Comparison of ENCODE assay signal across 1 cellular context in the genomic region with DNA sequence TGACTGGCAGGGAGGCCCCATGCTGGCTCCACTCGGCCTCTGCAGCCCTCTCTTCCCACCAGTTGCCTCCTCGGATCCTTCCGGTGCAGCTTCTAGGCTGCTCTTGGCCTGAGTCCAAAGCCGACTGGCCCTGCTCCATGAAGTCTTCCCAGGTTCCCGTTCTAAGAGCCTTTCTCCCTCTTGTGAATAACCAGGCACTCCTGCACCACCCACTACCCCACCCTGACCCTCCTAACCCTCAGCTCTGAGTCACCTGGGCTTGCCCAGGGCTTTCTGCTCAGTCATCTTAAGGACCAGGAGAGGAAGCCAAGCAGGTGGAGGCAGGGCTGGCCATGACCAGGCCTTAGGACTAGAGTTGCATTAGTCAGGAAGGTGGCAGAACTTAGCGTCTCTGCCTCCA.
TF ChIP-seq lines count a peak whose summit lies in the region.

No MANE protein-coding gene starts in this region.

TF ChIP-seq in K562, 482 proteins besides CTCF, POLR2A, EP300 and RAD21 (continues in another document):
- TF ChIP-seq ZNF717 (CRISPR knock-in tag; IDR thresholded peaks at IDR 0.05) (no peak), SMARCE1 (IDR thresholded peaks at IDR 0.05) (peak; percentile 61), ZC3H11A (IDR thresholded peaks at IDR 0.05; ENCODE audit: low read depth, low read length) (no peak), SAFB2 (IDR thresholded peaks at IDR 0.05; ENCODE audit: borderline replicate concordance, low read depth, low read length, severe bottlenecking) (no peak), KAT8 (IDR thresholded peaks at IDR 0.05; ENCODE audit: low read depth) (no peak), ZNF184 (CRISPR knock-in tag; IDR thresholded peaks at IDR 0.05) (no peak), NBN (IDR thresholded peaks at IDR 0.05; ENCODE audit: low read depth) (no peak), ZNF507 (tag; conservative IDR thresholded peaks at IDR 0.05) (no peak), TOE1 (IDR thresholded peaks at IDR 0.05; ENCODE audit: borderline replicate concordance) (no peak), TOE1 (CRISPR knock-in tag; IDR thresholded peaks at IDR 0.05; ENCODE audit: borderline replicate concordance, low read depth) (no peak), KLF6 (CRISPR knock-in tag; IDR thresholded peaks at IDR 0.05; ENCODE audit: borderline replicate concordance) (no peak), ZNF316 (IDR thresholded peaks at IDR 0.05) (peak; percentile 94), HNRNPK (IDR thresholded peaks at IDR 0.05; ENCODE audit: low read depth, low read length, poor library complexity, severe bottlenecking) (no peak), ZNF12 (CRISPR knock-in tag; IDR thresholded peaks at IDR 0.05) (no peak), GTF2F1 (IDR thresholded peaks at IDR 0.05; ENCODE audit: low read depth, low read length) (no peak), ZNF57 (CRISPR knock-in tag; IDR thresholded peaks at IDR 0.05) (no peak), SLC30A9 (CRISPR knock-in tag; IDR thresholded peaks at IDR 0.05) (no peak), HLTF (IDR thresholded peaks at IDR 0.05) (no peak), ZBTB1 (CRISPR knock-in tag; IDR thresholded peaks at IDR 0.05; ENCODE audit: borderline replicate concordance, low read depth) (no peak), FOXJ2 (tag; IDR thresholded peaks at IDR 0.05) (no peak), ZNF174 (CRISPR knock-in tag; IDR thresholded peaks at IDR 0.05) (no peak), PCBP2 (IDR thresholded peaks at IDR 0.05; ENCODE audit: low read depth, low read length, poor library complexity, severe bottlenecking) (no peak), SPI1 (IDR thresholded peaks at IDR 0.05; ENCODE audit: borderline replicate concordance, low read depth, low read length) (0 out of 2 replicates have a peak, but pooled peaks have one; percentile 21), HNRNPL (IDR thresholded peaks at IDR 0.05; ENCODE audit: low read depth, low read length) (no peak), CEBPB (tag; IDR thresholded peaks at IDR 0.05) (0 out of 2 replicates have a peak, but pooled peaks have one; percentile 14), PTRF (tag; IDR thresholded peaks at IDR 0.05) (no peak), DACH1 (IDR thresholded peaks at IDR 0.05; ENCODE audit: partially characterized antibody) (no peak), USF1 (CRISPR knock-in tag; IDR thresholded peaks at IDR 0.05) (no peak), ZNF436 (CRISPR knock-in tag; IDR thresholded peaks at IDR 0.05) (no peak), ZBTB17 (CRISPR knock-in tag; IDR thresholded peaks at IDR 0.05) (no peak), HEY1 (CRISPR knock-in tag; IDR thresholded peaks at IDR 0.05; ENCODE audit: borderline replicate concordance) (no peak), ZNF449 (CRISPR knock-in tag; IDR thresholded peaks at IDR 0.05) (no peak), ZNF695 (CRISPR knock-in tag; IDR thresholded peaks at IDR 0.05) (no peak), MYBL2 (IDR thresholded peaks at IDR 0.05; ENCODE audit: low read depth) (no peak), MYBL2 (CRISPR knock-in tag; IDR thresholded peaks at IDR 0.05; ENCODE audit: borderline replicate concordance) (no peak), NFRKB (IDR thresholded peaks at IDR 0.05; ENCODE audit: low read depth) (no peak), ZKSCAN8 (CRISPR knock-in tag; IDR thresholded peaks at IDR 0.05) (no peak), ZSCAN32 (CRISPR knock-in tag; IDR thresholded peaks at IDR 0.05) (no peak), SNIP1 (IDR thresholded peaks at IDR 0.05; ENCODE audit: low read depth) (no peak), HDAC8 (tag; IDR thresholded peaks at IDR 0.05) (no peak), BCOR (IDR thresholded peaks at IDR 0.05) (no peak), ZNF197 (CRISPR knock-in tag; IDR thresholded peaks at IDR 0.05; ENCODE audit: low read depth) (no peak), DMBX1 (CRISPR knock-in tag; IDR thresholded peaks at IDR 0.05; ENCODE audit: borderline replicate concordance) (no peak), CREB5 (CRISPR knock-in tag; IDR thresholded peaks at IDR 0.05) (no peak), BRD9 (IDR thresholded peaks at IDR 0.05; ENCODE audit: low read depth, partially characterized antibody) (no peak), NKRF (IDR thresholded peaks at IDR 0.05; ENCODE audit: borderline replicate concordance) (no peak), SREBF1 (IDR thresholded peaks at IDR 0.05; ENCODE audit: borderline replicate concordance, low read depth, low read length) (no peak), CHD4 (IDR thresholded peaks at IDR 0.05; ENCODE audit: insufficient read depth, insufficient replicate concordance, low read depth, low read length, poor library complexity, severe bottlenecking) (no peak), PHB2 (IDR thresholded peaks at IDR 0.05; ENCODE audit: low read depth) (no peak), ARNT (IDR thresholded peaks at IDR 0.05) (no peak), CBX2 (IDR thresholded peaks at IDR 0.05; ENCODE audit: insufficient read depth, low read length, poor library complexity, severe bottlenecking) (no peak), ATF1 (CRISPR knock-in tag; IDR thresholded peaks at IDR 0.05) (no peak), ATF1 (tag; IDR thresholded peaks at IDR 0.05) (no peak)
- TF ChIP-seq, protein P1, sequence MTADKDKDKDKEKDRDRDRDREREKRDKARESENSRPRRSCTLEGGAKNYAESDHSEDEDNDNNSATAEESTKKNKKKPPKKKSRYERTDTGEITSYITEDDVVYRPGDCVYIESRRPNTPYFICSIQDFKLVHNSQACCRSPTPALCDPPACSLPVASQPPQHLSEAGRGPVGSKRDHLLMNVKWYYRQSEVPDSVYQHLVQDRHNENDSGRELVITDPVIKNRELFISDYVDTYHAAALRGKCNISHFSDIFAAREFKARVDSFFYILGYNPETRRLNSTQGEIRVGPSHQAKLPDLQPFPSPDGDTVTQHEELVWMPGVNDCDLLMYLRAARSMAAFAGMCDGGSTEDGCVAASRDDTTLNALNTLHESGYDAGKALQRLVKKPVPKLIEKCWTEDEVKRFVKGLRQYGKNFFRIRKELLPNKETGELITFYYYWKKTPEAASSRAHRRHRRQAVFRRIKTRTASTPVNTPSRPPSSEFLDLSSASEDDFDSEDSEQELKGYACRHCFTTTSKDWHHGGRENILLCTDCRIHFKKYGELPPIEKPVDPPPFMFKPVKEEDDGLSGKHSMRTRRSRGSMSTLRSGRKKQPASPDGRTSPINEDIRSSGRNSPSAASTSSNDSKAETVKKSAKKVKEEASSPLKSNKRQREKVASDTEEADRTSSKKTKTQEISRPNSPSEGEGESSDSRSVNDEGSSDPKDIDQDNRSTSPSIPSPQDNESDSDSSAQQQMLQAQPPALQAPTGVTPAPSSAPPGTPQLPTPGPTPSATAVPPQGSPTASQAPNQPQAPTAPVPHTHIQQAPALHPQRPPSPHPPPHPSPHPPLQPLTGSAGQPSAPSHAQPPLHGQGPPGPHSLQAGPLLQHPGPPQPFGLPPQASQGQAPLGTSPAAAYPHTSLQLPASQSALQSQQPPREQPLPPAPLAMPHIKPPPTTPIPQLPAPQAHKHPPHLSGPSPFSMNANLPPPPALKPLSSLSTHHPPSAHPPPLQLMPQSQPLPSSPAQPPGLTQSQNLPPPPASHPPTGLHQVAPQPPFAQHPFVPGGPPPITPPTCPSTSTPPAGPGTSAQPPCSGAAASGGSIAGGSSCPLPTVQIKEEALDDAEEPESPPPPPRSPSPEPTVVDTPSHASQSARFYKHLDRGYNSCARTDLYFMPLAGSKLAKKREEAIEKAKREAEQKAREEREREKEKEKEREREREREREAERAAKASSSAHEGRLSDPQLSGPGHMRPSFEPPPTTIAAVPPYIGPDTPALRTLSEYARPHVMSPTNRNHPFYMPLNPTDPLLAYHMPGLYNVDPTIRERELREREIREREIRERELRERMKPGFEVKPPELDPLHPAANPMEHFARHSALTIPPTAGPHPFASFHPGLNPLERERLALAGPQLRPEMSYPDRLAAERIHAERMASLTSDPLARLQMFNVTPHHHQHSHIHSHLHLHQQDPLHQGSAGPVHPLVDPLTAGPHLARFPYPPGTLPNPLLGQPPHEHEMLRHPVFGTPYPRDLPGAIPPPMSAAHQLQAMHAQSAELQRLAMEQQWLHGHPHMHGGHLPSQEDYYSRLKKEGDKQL (CRISPR knock-in tag; IDR thresholded peaks at IDR 0.05; ENCODE audit: borderline replicate concordance): no peak
- TF ChIP-seq, protein P2, sequence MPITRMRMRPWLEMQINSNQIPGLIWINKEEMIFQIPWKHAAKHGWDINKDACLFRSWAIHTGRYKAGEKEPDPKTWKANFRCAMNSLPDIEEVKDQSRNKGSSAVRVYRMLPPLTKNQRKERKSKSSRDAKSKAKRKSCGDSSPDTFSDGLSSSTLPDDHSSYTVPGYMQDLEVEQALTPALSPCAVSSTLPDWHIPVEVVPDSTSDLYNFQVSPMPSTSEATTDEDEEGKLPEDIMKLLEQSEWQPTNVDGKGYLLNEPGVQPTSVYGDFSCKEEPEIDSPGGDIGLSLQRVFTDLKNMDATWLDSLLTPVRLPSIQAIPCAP (CRISPR knock-in tag; IDR thresholded peaks at IDR 0.05; ENCODE audit: borderline replicate concordance): no peak
- TF ChIP-seq, protein P3, sequence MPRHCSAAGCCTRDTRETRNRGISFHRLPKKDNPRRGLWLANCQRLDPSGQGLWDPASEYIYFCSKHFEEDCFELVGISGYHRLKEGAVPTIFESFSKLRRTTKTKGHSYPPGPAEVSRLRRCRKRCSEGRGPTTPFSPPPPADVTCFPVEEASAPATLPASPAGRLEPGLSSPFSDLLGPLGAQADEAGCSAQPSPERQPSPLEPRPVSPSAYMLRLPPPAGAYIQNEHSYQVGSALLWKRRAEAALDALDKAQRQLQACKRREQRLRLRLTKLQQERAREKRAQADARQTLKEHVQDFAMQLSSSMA (CRISPR knock-in tag; IDR thresholded peaks at IDR 0.05): no peak
- TF ChIP-seq, protein P4, sequence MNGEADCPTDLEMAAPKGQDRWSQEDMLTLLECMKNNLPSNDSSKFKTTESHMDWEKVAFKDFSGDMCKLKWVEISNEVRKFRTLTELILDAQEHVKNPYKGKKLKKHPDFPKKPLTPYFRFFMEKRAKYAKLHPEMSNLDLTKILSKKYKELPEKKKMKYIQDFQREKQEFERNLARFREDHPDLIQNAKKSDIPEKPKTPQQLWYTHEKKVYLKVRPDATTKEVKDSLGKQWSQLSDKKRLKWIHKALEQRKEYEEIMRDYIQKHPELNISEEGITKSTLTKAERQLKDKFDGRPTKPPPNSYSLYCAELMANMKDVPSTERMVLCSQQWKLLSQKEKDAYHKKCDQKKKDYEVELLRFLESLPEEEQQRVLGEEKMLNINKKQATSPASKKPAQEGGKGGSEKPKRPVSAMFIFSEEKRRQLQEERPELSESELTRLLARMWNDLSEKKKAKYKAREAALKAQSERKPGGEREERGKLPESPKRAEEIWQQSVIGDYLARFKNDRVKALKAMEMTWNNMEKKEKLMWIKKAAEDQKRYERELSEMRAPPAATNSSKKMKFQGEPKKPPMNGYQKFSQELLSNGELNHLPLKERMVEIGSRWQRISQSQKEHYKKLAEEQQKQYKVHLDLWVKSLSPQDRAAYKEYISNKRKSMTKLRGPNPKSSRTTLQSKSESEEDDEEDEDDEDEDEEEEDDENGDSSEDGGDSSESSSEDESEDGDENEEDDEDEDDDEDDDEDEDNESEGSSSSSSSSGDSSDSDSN (IDR thresholded peaks at IDR 0.05; ENCODE audit: borderline replicate concordance in 1 of 2, low read depth in 2 of 2, low read length in 2 of 2): no peak
